21 cellular contexts compared by ENCODE assay signal in the genomic region with DNA sequence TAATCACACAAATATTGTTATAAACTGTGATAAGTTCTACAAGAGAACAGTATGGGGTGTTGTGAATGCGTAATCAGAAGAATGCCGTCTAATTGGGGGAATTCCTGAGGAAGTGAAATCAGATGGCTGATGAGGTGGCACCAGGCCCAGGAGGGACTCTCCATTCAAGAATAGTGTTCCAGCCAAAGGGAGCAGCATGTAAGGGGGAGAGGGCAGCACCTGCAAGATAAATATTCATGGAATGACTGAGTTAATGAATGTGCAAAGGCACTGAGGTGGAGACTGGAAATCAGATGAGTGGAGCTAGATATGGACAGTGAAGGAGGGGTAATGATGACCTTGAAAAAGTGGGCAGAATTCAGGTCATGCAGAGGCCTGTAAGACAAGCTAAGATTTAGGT.
DNase-seq lines count a peak whose midpoint lies in the region; ATAC-seq, FAIRE-seq and TF ChIP-seq lines count a peak whose summit lies in the region.
"Had no signal": no experiment of that assay in that cellular context is flagged by ENCODE, and none has a peak within 500 bp of the region (broad histone marks: within the 10 kb centered on the region; RNA-seq: fewer than 3 reads in every experiment).

No MANE protein-coding gene starts in this region.

- no peak overlapping the region for H3K27ac ChIP-seq in PC-9
- H3K27ac ChIP-seq: colonic mucosa, esophagus squamous epithelium, ovary, SJCRH30 had no signal

- peaks cover 5% of the 10 kb centered on the region for H3K4me1 Mint-ChIP-seq in memory B cell

- H3K9me2 ChIP-seq in PC-9 (ENCODE audit: insufficient read depth) = no peaks in the 10 kb centered on the region

- POLR2A ChIA-PET in PC-9 (lab: Charles Lee; ENCODE audit: unreplicated experiment) = no interaction called here

- no peaks in the 10 kb centered on the region for H3K36me3 ChIP-seq in PC-9 (ENCODE audit: low read depth)
- H3K36me3 ChIP-seq: colonic mucosa, esophagus squamous epithelium, ovary, SJCRH30 had no signal

- no peaks in the 10 kb centered on the region for H3K79me2 ChIP-seq in PC-9 (ENCODE audit: low read depth)

- 0 out of 2 replicates have a peak, but pooled peaks cover 3% of the 10 kb centered on the region for H3K9me3 ChIP-seq in PC-9 (ENCODE audit: insufficient read depth, low read depth)
- H3K9me3 ChIP-seq: colonic mucosa, esophagus squamous epithelium, ovary had no signal

- no peaks in the 10 kb centered on the region for H3K9me3 Mint-ChIP-seq in memory B cell
- H3K9me3 Mint-ChIP-seq: activated CD4-positive, alpha-beta memory T cell treated with anti-CD3 and anti-CD28 coated beads for 36 hours; activated T-helper 1 cell treated with anti-CD3 and anti-CD28 coated beads, Interleukin-12 subunit alpha, Interleukin-12 subunit beta, Interleukin-2, Interleukin-4 antibody, amounts not matched to agents 30 ng/mL and 10 ng/mL and 1 ng/mL, durations not matched to agents 14 hours and 24 hours and 36 hours had no signal

- H3F3A ChIP-seq in PC-9 (ENCODE audit: insufficient read depth, low read depth) = peaks cover 17% of the 10 kb centered on the region

- no peak overlapping the region for H3K4me2 ChIP-seq in PC-9

- CTCF ChIA-PET in PC-9 (lab: Charles Lee) = no interaction called here

- H4K20me1 ChIP-seq in PC-9 (ENCODE audit: insufficient read depth) = no peaks in the 10 kb centered on the region

- H3K27me3 ChIP-seq in PC-9 (ENCODE audit: insufficient read depth, low read depth) = no peaks in the 10 kb centered on the region
- H3K27me3 ChIP-seq: colonic mucosa, esophagus squamous epithelium, ovary, SJCRH30 had no signal

- peak overlapping the region; percentile 22 for H3K27ac Mint-ChIP-seq in memory B cell
- H3K27ac Mint-ChIP-seq: activated CD4-positive, alpha-beta memory T cell treated with anti-CD3 and anti-CD28 coated beads for 36 hours; activated T-helper 1 cell treated with anti-CD3 and anti-CD28 coated beads, Interleukin-12 subunit alpha, Interleukin-12 subunit beta, Interleukin-2, Interleukin-4 antibody, amounts not matched to agents 30 ng/mL and 10 ng/mL and 1 ng/mL, durations not matched to agents 14 hours and 24 hours and 36 hours had no signal

- H3K36me3 Mint-ChIP-seq in memory B cell = no peaks in the 10 kb centered on the region
- H3K36me3 Mint-ChIP-seq: activated CD4-positive, alpha-beta memory T cell treated with anti-CD3 and anti-CD28 coated beads for 36 hours had no signal

- peak; percentile 51 for FAIRE-seq in GM18507 (lab: Jason Lieb, UNC)
- FAIRE-seq: D721Med, small intestine, TTC549 had no signal

- no peak overlapping the region for H2AFZ ChIP-seq in PC-9

- H3K4me3 ChIP-seq in PC-9 = no peak overlapping the region
- H3K4me3 ChIP-seq: colonic mucosa, esophagus squamous epithelium, ovary, SJCRH30 had no signal

- peak; percentile 54 for ATAC-seq in HG02588 (IDR thresholded peaks at IDR 0.05; ENCODE audit: unreplicated experiment)
- peak; percentile 78 for ATAC-seq in HG03432 (IDR thresholded peaks at IDR 0.05; ENCODE audit: unreplicated experiment)
- ATAC-seq in memory B cell (ENCODE audit: low read depth) = peak; percentile 85
- no peak for ATAC-seq in GM19324 (IDR thresholded peaks at IDR 0.05; ENCODE audit: low FRiP score, unreplicated experiment)

- no TSS peak for BruUV-seq in PC-9 (replicated peaks; lab: Mats Ljungman, UMichigan)

- no peak overlapping the region for H3K4me3 Mint-ChIP-seq in memory B cell
- H3K4me3 Mint-ChIP-seq: activated CD4-positive, alpha-beta memory T cell treated with anti-CD3 and anti-CD28 coated beads for 36 hours; activated T-helper 1 cell treated with anti-CD3 and anti-CD28 coated beads, Interleukin-12 subunit alpha, Interleukin-12 subunit beta, Interleukin-2, Interleukin-4 antibody, amounts not matched to agents 30 ng/mL and 10 ng/mL and 1 ng/mL, durations not matched to agents 14 hours and 24 hours and 36 hours had no signal

- peaks cover 34% of the 10 kb centered on the region for H3K4me1 ChIP-seq in PC-9 (replicated peaks; ENCODE audit: insufficient read depth)
- H3K4me1 ChIP-seq: SJCRH30 had no signal

- TF ChIP-seq CTCF in PC-9 (conservative IDR thresholded peaks at IDR 0.05) = no peak

- peaks cover 7% of the 10 kb centered on the region for H3K27me3 Mint-ChIP-seq in memory B cell

- intact Hi-C loops in PC-9 (cut with micrococcal nuclease; ENCODE audit: unreplicated experiment) = no loop called here

- DNase-seq in GM18507 (ENCODE audit: extremely low spot score, insufficient read length, low read depth) (no peak), memory B cell (ENCODE audit: low spot score in 2 of 2) (no peak), DMS79 (lab: John Stamatoyannopoulos, UW) (no peak), PC-9 (no peak), T1000 (lab: John Stamatoyannopoulos, UW) (no peak)
- DNase-seq: activated CD4-positive, alpha-beta memory T cell treated with anti-CD3 and anti-CD28 coated beads for 36 hours; anterior cingulate cortex; colonic mucosa; esophagus squamous epithelium; IMR-90; NCI-H1092 treated with DMSO at 0.1 percent for 48 hours; NCI-H226; ovary; SJCRH30 had no signal
